In the genomic region with DNA sequence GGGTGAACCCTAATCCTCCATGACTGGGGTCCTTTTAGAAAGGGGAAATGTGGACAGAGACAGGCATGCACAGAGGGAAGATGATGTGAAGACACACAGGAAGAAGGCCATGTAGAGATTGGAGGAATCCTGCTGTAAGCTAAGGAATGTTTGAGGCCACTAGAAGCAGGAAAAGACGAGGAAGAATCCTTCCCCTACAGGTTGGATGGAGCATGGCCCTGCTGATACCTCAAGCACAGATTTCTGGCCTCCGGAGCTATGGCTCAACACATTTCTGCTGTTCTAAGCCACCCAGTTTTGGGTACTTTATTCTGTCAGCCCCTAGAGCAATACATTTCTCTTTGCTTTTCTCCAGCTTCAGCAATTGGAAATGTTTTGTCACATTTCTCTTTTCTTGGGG, we compare ENCODE assay signal across 18 cellular contexts.
DNase-seq lines count a peak whose midpoint lies in the region; ATAC-seq and TF ChIP-seq lines count a peak whose summit lies in the region.
"Had no signal": no experiment of that assay in that cellular context is flagged by ENCODE, and none has a peak within 500 bp of the region (broad histone marks: within the 10 kb centered on the region; RNA-seq: fewer than 3 reads in every experiment).

No MANE protein-coding gene starts in this region.

- H3K27me3 Mint-ChIP-seq in WTC11 (ENCODE audit: low read depth) (peaks cover 3% of the 10 kb centered on the region; the same call in 1 of the 2 replicates), progenitor cell of endocrine pancreas (peaks cover 23% of the 10 kb centered on the region)

- H3K9me3 ChIP-seq in AG04450 (ENCODE audit: control insufficient read depth, insufficient read depth, low read length) (no peaks in the 10 kb centered on the region), adrenal gland (replicated peaks in 1 of 3) (no peaks in the 10 kb centered on the region)

- peaks cover 23% of the 10 kb centered on the region for H3K27me3 ChIP-seq in AG04450 (ENCODE audit: control insufficient read depth, insufficient read depth, low read length)
- H3K27me3 ChIP-seq in adrenal gland = no peaks in the 10 kb centered on the region

- DNase-seq in AG04450 (ENCODE audit: low read depth, low spot score) = no peak
- DNase-seq in WTC11 (ENCODE audit: low spot score) = no peak
- DNase-seq in fibroblast of villous mesenchyme (ENCODE audit: low read depth) = no peak
- DNase-seq in progenitor cell of endocrine pancreas (ENCODE audit: low spot score, unreplicated experiment) = no peak
- no peak for DNase-seq in NCI-H1417 (lab: John Stamatoyannopoulos, UW)
- no peak for DNase-seq in adrenal gland
- DNase-seq in NCI-H2227 treated with DMSO at 0.1 percent for 48 hours (lab: John Stamatoyannopoulos, UW) = no peak
- DNase-seq: AML-193; CD4-positive, CD25-positive, alpha-beta regulatory T cell; DMS53; GM23248; KBM-7; NCI-H1048; NCI-H2107; NCI-H345; PC-9 had no signal

- no peaks in the 10 kb centered on the region for H3K4me1 ChIP-seq in adrenal gland (replicated peaks in 1 of 2)

- H3K4me3 Mint-ChIP-seq in WTC11 (no peak overlapping the region), progenitor cell of endocrine pancreas (ENCODE audit: low read depth) (no peak overlapping the region)
- H3K4me3 Mint-ChIP-seq: CD4-positive, CD25-positive, alpha-beta regulatory T cell had no signal

- H3K9me3 Mint-ChIP-seq in WTC11 = peaks cover 8% of the 10 kb centered on the region
- H3K9me3 Mint-ChIP-seq in progenitor cell of endocrine pancreas (ENCODE audit: low read depth) = no peaks in the 10 kb centered on the region

- H3K36me3 Mint-ChIP-seq in WTC11 (no peaks in the 10 kb centered on the region), progenitor cell of endocrine pancreas (ENCODE audit: insufficient read depth) (no peaks in the 10 kb centered on the region)
- H3K36me3 Mint-ChIP-seq: CD4-positive, CD25-positive, alpha-beta regulatory T cell had no signal

- ATAC-seq in WTC11 (peak; percentile 32; the same call in 1 of the 2 replicates), GM21423 (IDR thresholded peaks at IDR 0.05; ENCODE audit: unreplicated experiment) (no peak)

- H3K27ac ChIP-seq in AG04450 (ENCODE audit: low read depth, low read length) (no peak overlapping the region), adrenal gland (no peak overlapping the region)
- H3K27ac ChIP-seq: GM23248, PC-9, SK-N-MC had no signal

- H3K4me3 ChIP-seq in AG04450 (ENCODE audit: low read depth, low read length) (no peak overlapping the region), fibroblast of villous mesenchyme (ENCODE audit: low read depth, low read length) (no peak overlapping the region), adrenal gland (no peak overlapping the region)
- H3K4me3 ChIP-seq: GM23248, PC-9, SK-N-MC had no signal

- no peaks in the 10 kb centered on the region for H3K36me3 ChIP-seq in adrenal gland (replicated peaks in 1 of 2)

- TF ChIP-seq CTCF in AG04450 (IDR thresholded peaks at IDR 0.05; ENCODE audit: low read depth, low read length) = peak; percentile 26
- no peak for TF ChIP-seq CTCF in WTC11 (IDR thresholded peaks at IDR 0.05)
- TF ChIP-seq CTCF in fibroblast of villous mesenchyme (IDR thresholded peaks at IDR 0.05; ENCODE audit: insufficient read depth, low read depth, low read length) = peak; percentile 10
- TF ChIP-seq CTCF in progenitor cell of endocrine pancreas (IDR thresholded peaks at IDR 0.05; ENCODE audit: unreplicated experiment) = peak; percentile 19
- no peak for TF ChIP-seq CTCF in adrenal gland (IDR thresholded peaks at IDR 0.05)

- WGBS in adrenal gland, 4 donors = 61 to 71% (median 67%) methylated on average over 2 of the region's 2 CpGs

- no peaks in the 10 kb centered on the region for H3K4me1 Mint-ChIP-seq in WTC11
- no peaks in the 10 kb centered on the region for H3K4me1 Mint-ChIP-seq in progenitor cell of endocrine pancreas (ENCODE audit: low read depth)
- H3K4me1 Mint-ChIP-seq: CD4-positive, CD25-positive, alpha-beta regulatory T cell had no signal

- TF ChIP-seq POLR2A in adrenal gland (IDR thresholded peaks at IDR 0.05) = no peak

- intact Hi-C loops in adrenal gland (cut with DNase I) = no loop called here

- POLR2A ChIA-PET in AG04450 (lab: Yijun Ruan, JAX) = interaction anchor here (0.6 to 0.7 kb wide), 2 partner anchors 73 to 475 kb away, joined by 3 to 4 read pairs; no protein-coding TSS in a partner anchor
- POLR2A ChIA-PET in WTC11 (lab: Charles Lee) = no interaction called here

- H3K27ac Mint-ChIP-seq in WTC11 = no peak overlapping the region
- H3K27ac Mint-ChIP-seq in progenitor cell of endocrine pancreas = no peak overlapping the region
- H3K27ac Mint-ChIP-seq: CD4-positive, CD25-positive, alpha-beta regulatory T cell had no signal

- CTCF ChIA-PET in AG04450 (lab: Charles Lee) (no interaction called here), WTC11 (lab: Charles Lee) (interaction anchor here (1.0 to 1.4 kb wide), 3 partner anchors 13 to 112 kb away, joined by 3 to 4 read pairs (median 4); no protein-coding TSS in a partner anchor)

TF ChIP-seq in WTC11, 78 proteins besides CTCF, POLR2A, EP300 and RAD21:
- TF ChIP-seq NR3C1 (CRISPR knock-in tag; conservative IDR thresholded peaks at IDR 0.05; ENCODE audit: low read depth) = no peak
- TF ChIP-seq, protein P1, sequence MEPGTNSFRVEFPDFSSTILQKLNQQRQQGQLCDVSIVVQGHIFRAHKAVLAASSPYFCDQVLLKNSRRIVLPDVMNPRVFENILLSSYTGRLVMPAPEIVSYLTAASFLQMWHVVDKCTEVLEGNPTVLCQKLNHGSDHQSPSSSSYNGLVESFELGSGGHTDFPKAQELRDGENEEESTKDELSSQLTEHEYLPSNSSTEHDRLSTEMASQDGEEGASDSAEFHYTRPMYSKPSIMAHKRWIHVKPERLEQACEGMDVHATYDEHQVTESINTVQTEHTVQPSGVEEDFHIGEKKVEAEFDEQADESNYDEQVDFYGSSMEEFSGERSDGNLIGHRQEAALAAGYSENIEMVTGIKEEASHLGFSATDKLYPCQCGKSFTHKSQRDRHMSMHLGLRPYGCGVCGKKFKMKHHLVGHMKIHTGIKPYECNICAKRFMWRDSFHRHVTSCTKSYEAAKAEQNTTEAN (CRISPR knock-in tag; IDR thresholded peaks at IDR 0.05) = no peak
- no peak for TF ChIP-seq MYBL2 (CRISPR knock-in tag; IDR thresholded peaks at IDR 0.05)
- TF ChIP-seq, protein P2, sequence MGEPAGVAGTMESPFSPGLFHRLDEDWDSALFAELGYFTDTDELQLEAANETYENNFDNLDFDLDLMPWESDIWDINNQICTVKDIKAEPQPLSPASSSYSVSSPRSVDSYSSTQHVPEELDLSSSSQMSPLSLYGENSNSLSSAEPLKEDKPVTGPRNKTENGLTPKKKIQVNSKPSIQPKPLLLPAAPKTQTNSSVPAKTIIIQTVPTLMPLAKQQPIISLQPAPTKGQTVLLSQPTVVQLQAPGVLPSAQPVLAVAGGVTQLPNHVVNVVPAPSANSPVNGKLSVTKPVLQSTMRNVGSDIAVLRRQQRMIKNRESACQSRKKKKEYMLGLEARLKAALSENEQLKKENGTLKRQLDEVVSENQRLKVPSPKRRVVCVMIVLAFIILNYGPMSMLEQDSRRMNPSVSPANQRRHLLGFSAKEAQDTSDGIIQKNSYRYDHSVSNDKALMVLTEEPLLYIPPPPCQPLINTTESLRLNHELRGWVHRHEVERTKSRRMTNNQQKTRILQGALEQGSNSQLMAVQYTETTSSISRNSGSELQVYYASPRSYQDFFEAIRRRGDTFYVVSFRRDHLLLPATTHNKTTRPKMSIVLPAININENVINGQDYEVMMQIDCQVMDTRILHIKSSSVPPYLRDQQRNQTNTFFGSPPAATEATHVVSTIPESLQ (CRISPR knock-in tag; IDR thresholded peaks at IDR 0.05) = no peak
- TF ChIP-seq, protein P3, sequence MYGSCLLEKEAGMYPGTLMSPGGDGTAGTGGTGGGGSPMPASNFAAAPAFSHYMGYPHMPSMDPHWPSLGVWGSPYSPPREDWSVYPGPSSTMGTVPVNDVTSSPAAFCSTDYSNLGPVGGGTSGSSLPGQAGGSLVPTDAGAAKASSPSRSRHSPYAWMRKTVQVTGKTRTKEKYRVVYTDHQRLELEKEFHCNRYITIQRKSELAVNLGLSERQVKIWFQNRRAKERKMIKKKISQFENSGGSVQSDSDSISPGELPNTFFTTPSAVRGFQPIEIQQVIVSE (CRISPR knock-in tag; IDR thresholded peaks at IDR 0.05; ENCODE audit: borderline replicate concordance) = no peak
- TF ChIP-seq IRF2 (CRISPR knock-in tag; IDR thresholded peaks at IDR 0.05; ENCODE audit: borderline replicate concordance, low read depth) = no peak

Comparison
In these comparisons a context has a peak if more than half of its experiments do, and no peak if none do; other contexts are left out.
1. CTCF ChIP-seq: peak in AG04450 (single experiment), fibroblast of villous mesenchyme (single experiment) and progenitor cell of endocrine pancreas (single experiment); none in WTC11 (single experiment) and adrenal gland (0 of 6).